ENCODE assay signal across 2 cellular contexts in the genomic region with DNA sequence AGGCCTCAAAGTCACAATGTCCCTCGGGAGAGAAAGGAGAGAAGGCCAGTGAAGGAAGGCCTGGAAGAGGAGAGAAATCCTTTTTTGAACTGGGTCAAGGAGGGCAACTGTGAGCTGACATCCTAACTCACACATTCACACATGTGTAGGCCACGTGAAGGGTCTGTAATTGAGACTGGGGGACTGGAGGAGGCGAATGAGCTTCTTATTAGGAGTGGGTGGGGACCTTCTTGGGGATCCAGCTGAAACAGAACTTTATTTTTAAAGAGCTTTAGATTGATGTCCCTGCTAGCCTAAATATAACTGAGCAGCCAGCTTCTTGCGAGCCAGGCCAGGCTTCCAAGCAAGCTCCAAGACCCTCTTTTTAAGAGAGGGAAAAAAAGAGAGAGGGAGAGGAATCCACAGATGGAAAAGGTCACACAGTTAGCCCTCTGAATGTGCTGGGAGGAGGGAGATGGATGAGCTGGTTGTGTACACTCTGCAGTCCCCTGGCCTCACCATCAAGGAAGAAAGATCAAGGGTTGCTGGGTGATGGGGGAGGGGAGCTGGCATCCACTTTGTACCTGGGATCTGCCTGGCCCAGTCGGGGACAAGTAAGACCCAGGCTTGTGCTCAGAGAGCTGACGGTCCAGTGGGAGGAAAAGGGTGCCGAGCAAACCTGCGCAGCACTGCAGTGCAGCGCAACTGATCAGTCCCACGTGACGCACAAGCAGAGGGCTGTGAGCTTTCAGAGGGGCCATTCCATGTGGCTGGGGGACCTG.
TF ChIP-seq lines count a peak whose summit lies in the region.

No MANE protein-coding gene starts in this region.

TF ChIP-seq in IMR-90, 13 proteins besides CTCF, POLR2A, EP300 and RAD21:
- TF ChIP-seq MAFK (IDR thresholded peaks at IDR 0.05; ENCODE audit: low read depth, low read length) = no peak
- TF ChIP-seq, protein P1, sequence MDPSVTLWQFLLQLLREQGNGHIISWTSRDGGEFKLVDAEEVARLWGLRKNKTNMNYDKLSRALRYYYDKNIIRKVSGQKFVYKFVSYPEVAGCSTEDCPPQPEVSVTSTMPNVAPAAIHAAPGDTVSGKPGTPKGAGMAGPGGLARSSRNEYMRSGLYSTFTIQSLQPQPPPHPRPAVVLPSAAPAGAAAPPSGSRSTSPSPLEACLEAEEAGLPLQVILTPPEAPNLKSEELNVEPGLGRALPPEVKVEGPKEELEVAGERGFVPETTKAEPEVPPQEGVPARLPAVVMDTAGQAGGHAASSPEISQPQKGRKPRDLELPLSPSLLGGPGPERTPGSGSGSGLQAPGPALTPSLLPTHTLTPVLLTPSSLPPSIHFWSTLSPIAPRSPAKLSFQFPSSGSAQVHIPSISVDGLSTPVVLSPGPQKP (IDR thresholded peaks at IDR 0.05; ENCODE audit: borderline replicate concordance, low read depth, low read length) = no peak
TF ChIP-seq in IMR-90: peak in this region for 0.

TF ChIP-seq in H1, 55 proteins besides CTCF, POLR2A, EP300 and RAD21:
- TF ChIP-seq BACH1 (IDR thresholded peaks at IDR 0.05; ENCODE audit: low read length) = no peak
- no peak for TF ChIP-seq SP4 (IDR thresholded peaks at IDR 0.05; ENCODE audit: low read length)
- TF ChIP-seq RFX5 (IDR thresholded peaks at IDR 0.05; ENCODE audit: borderline replicate concordance, low read depth, low read length) = no peak
- TF ChIP-seq MAFK (IDR thresholded peaks at IDR 0.05; ENCODE audit: low read depth, low read length) = no peak
- no peak for TF ChIP-seq CHD2 (IDR thresholded peaks at IDR 0.05; ENCODE audit: low read length)
- TF ChIP-seq BCL11A (IDR thresholded peaks at IDR 0.05; ENCODE audit: low read depth in 2 of 2, low read length in 2 of 2) = no peak
- TF ChIP-seq RXRA (IDR thresholded peaks at IDR 0.05; ENCODE audit: insufficient read depth, low read depth, low read length) = no peak
- no peak for TF ChIP-seq TAF1 (IDR thresholded peaks at IDR 0.05; ENCODE audit: low read depth, low read length)
- TF ChIP-seq, protein P2, sequence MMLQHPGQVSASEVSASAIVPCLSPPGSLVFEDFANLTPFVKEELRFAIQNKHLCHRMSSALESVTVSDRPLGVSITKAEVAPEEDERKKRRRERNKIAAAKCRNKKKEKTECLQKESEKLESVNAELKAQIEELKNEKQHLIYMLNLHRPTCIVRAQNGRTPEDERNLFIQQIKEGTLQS (IDR thresholded peaks at IDR 0.05; ENCODE audit: insufficient read depth, low read depth, low read length) = no peak
- no peak for TF ChIP-seq CBX5 (IDR thresholded peaks at IDR 0.05; ENCODE audit: low read depth, low read length)
- TF ChIP-seq JUN (IDR thresholded peaks at IDR 0.05; ENCODE audit: low read depth, low read length) = no peak
- TF ChIP-seq NANOG (IDR thresholded peaks at IDR 0.05; ENCODE audit: insufficient read depth, low read depth, low read length, poor library complexity, severe bottlenecking) = no peak
- no peak for TF ChIP-seq CTBP2 (IDR thresholded peaks at IDR 0.05; ENCODE audit: borderline replicate concordance, insufficient read depth, insufficient read length, low read length)
- no peak for TF ChIP-seq KDM1A (IDR thresholded peaks at IDR 0.05; ENCODE audit: borderline replicate concordance, low read length)
- TF ChIP-seq, protein P3, sequence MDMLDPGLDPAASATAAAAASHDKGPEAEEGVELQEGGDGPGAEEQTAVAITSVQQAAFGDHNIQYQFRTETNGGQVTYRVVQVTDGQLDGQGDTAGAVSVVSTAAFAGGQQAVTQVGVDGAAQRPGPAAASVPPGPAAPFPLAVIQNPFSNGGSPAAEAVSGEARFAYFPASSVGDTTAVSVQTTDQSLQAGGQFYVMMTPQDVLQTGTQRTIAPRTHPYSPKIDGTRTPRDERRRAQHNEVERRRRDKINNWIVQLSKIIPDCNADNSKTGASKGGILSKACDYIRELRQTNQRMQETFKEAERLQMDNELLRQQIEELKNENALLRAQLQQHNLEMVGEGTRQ (IDR thresholded peaks at IDR 0.05; ENCODE audit: low read length) = no peak
- no peak for TF ChIP-seq TAF7 (optimal IDR thresholded peaks at IDR 0.05; ENCODE audit: borderline replicate concordance, low read depth, low read length)
- TF ChIP-seq SRF (IDR thresholded peaks at IDR 0.05; ENCODE audit: low read depth, low read length) = no peak
- TF ChIP-seq SIX5 (IDR thresholded peaks at IDR 0.05; ENCODE audit: low read depth, low read length) = no peak
